8 cellular contexts compared by ENCODE assay signal in genomic region chr1:92784639-92785500, GRCh38. TPM values are rescaled to one million over a fixed set of nuclear protein-coding genes. Genes with fewer than 3 reads are reported as not detected.
A peak's percentile ranks its signal among the peaks of the same experiment; 100 is the strongest.
DNase-seq lines count a peak whose midpoint lies in the region; ATAC-seq and TF ChIP-seq lines count a peak whose summit lies in the region.

EVI5 (minus strand) TSS chr1:92785108; CDS start chr1:92736546, 48,562 bp downstream.

- H3K4me1 ChIP-seq in IMR-90 (ENCODE audit: control insufficient read depth, insufficient read depth, low read length) (no peaks in the 10 kb centered on the region; the same call in 1 of the 2 replicates), mucosa of rectum (ENCODE audit: control insufficient read depth in 2 of 2, insufficient read depth in 2 of 2, low read length in 2 of 2) (peaks cover 5 to 11% of the 10 kb centered on the region in 2 donors)

- dilution Hi-C loops in IMR-90 (cut with HindIII; ENCODE audit: low sequenced_read_pairs, unreplicated experiment), result no loop called here

- H3K4me1 Mint-ChIP-seq in activated T-cell treated with anti-CD3 and anti-CD28 coated beads, Interleukin-2, amount 50 U/mL, for 24 hours (ENCODE audit: low read depth), result peaks cover 22% of the 10 kb centered on the region

- peak within 1 kb of the TSS; percentile 47 for H4K5ac ChIP-seq in IMR-90 (ENCODE audit: low read depth, low read length)

- H2BK15ac ChIP-seq in IMR-90 (ENCODE audit: low read depth, low read length), result peak within 1 kb of the TSS; percentile 31; the same call in 1 of the 3 replicates

- 0% methylated on average over 17 of the region's 94 CpGs; no CpG with 5 or more reads in 1 of the 2 experiments for WGBS in IMR-90 (ENCODE audit: extremely low coverage in 2 of 2, insufficient read length in 1 of 2), 2 experiments

- peak within 1 kb of the TSS; percentile 78 for H3K4me3 Mint-ChIP-seq in activated T-cell treated with anti-CD3 and anti-CD28 coated beads, Interleukin-2, amount 50 U/mL, for 24 hours

- H3K9me1 ChIP-seq in IMR-90 (ENCODE audit: insufficient read depth, low read length), result 0 out of 2 replicates have a peak, but pooled peaks cover 2% of the 10 kb centered on the region

- 0 out of 2 replicates have a peak within 1 kb of the TSS, but pooled peaks have one; percentile 57 for H2BK20ac ChIP-seq in IMR-90 (ENCODE audit: low read depth, low read length)

- no TSS peak for BruUV-seq in IMR-90 (replicated peaks; lab: Mats Ljungman, UMichigan)

- H3K27ac ChIP-seq in IMR-90 (ENCODE audit: insufficient read depth, low read length), result peak within 1 kb of the TSS; percentile 88
- peak within 1 kb of the TSS; percentile 98 to 100 for H3K27ac ChIP-seq in mucosa of rectum (ENCODE audit: low read depth in 2 of 2, low read length in 2 of 2)

- peaks cover 74% of the 10 kb centered on the region for H3K27me3 Mint-ChIP-seq in activated T-cell treated with anti-CD3 and anti-CD28 coated beads, Interleukin-2, amount 50 U/mL, for 24 hours

- H2BK120ac ChIP-seq in IMR-90 (ENCODE audit: low read depth, low read length), result peak within 1 kb of the TSS; percentile 77

- H3K27me3 ChIP-seq in IMR-90 (ENCODE audit: control insufficient read depth, insufficient read depth, low read length), result no peaks in the 10 kb centered on the region
- H3K27me3 ChIP-seq in mucosa of rectum (ENCODE audit: control insufficient read depth in 2 of 2, insufficient read depth in 2 of 2, low read length in 2 of 2), result no peaks in the 10 kb centered on the region

- peaks cover 3% of the 10 kb centered on the region for H3K9me3 Mint-ChIP-seq in activated T-cell treated with anti-CD3 and anti-CD28 coated beads, Interleukin-2, amount 50 U/mL, for 24 hours

- H3K27ac Mint-ChIP-seq in activated T-cell treated with anti-CD3 and anti-CD28 coated beads, Interleukin-2, amount 50 U/mL, for 24 hours, result peak within 1 kb of the TSS; percentile 68

- no peaks in the 10 kb centered on the region for H3K36me3 Mint-ChIP-seq in activated T-cell treated with anti-CD3 and anti-CD28 coated beads, Interleukin-2, amount 50 U/mL, for 24 hours (ENCODE audit: low read depth)

- POLR2A ChIA-PET in IMR-90 (lab: Charles Lee; ENCODE audit: unreplicated experiment), result no interaction called here

- intact Hi-C loops in IMR-90 (cut with micrococcal nuclease), result loop anchor here (2.0 kb wide), 1 partner anchor 48 kb away; the partner anchor contains the start of gene RPL5

- peak; percentile 93 for TF ChIP-seq POLR2A in IMR-90 (IDR thresholded peaks at IDR 0.05; ENCODE audit: low read depth, low read length)
- TF ChIP-seq POLR2A in erythroblast (IDR thresholded peaks at IDR 0.05; ENCODE audit: low read length), result peak; percentile 77

- peak within 1 kb of the TSS; percentile 70 for H4K91ac ChIP-seq in IMR-90 (ENCODE audit: insufficient read depth, low read depth, low read length)

- ATAC-seq in GM21529 (IDR thresholded peaks at IDR 0.05; ENCODE audit: unreplicated experiment) (peak; percentile 92), IMR-90 (ENCODE audit: low read depth) (peak; percentile 97)

- CTCF ChIA-PET in IMR-90 (lab: Yijun Ruan, JAX), result interaction anchor here (0.8 to 2.0 kb wide), 6 partner anchors 8 to 36 kb away, joined by 3 to 5 read pairs (median 4); no protein-coding TSS in a partner anchor

- peak within 1 kb of the TSS; percentile 82 for H3K4ac ChIP-seq in IMR-90 (ENCODE audit: low read depth, low read length)

- peak within 1 kb of the TSS; percentile 95 for H2BK5ac ChIP-seq in IMR-90 (ENCODE audit: low read depth, low read length, poor library complexity, severe bottlenecking)

- DNase-seq in DMS153 treated with DMSO at 0.1 percent for 48 hours (lab: John Stamatoyannopoulos, UW; ENCODE audit: unreplicated experiment) (peak; percentile 91), IMR-90 (peak; percentile 97), OCI-M2 (lab: John Stamatoyannopoulos, UW; ENCODE audit: unreplicated experiment) (peak; percentile 81), erythroblast (lab: John Stamatoyannopoulos, UW) (peak; percentile 95)
- peak; percentile 81 for DNase-seq in activated T-cell treated with anti-CD3 and anti-CD28 coated beads, Interleukin-2, amount 50 U/mL, for 24 hours
- DNase-seq in stimulated activated CD8-positive, alpha-beta memory T cell treated with anti-CD3 and anti-CD28 coated beads, Interleukin-4, amount 100 ng/mL, for 48 hours, result peak; percentile 75

- peak within 1 kb of the TSS; percentile 15 to 88; a peak in 3 of 4 replicates for H4K8ac ChIP-seq in IMR-90 (ENCODE audit: low read depth in 2 of 2, low read length in 2 of 2)

- peak within 1 kb of the TSS; percentile 95 for H3K4me2 ChIP-seq in IMR-90 (ENCODE audit: low read depth, low read length)

- peak; percentile 11; the same call in 1 of the 2 replicates for TF ChIP-seq RAD21 in IMR-90 (IDR thresholded peaks at IDR 0.05; ENCODE audit: low read length)

- peak within 1 kb of the TSS; percentile 67 for H3K18ac ChIP-seq in IMR-90 (ENCODE audit: low read depth, low read length)

- TF ChIP-seq CTCF in IMR-90 (conservative IDR thresholded peaks at IDR 0.05; ENCODE audit: low read depth, low read length), result no peak; the same call in 1 of the 2 replicates

- peak within 1 kb of the TSS; percentile 36 for H3K56ac ChIP-seq in IMR-90 (ENCODE audit: extremely low read depth, insufficient read depth, low read length)

- H2AK9ac ChIP-seq in IMR-90 (replicated peaks; ENCODE audit: low read depth, low read length, poor library complexity), result peak within 1 kb of the TSS; percentile 98

- no peak within 1 kb of the TSS; the same call in 1 of the 2 replicates for H2AK5ac ChIP-seq in IMR-90 (ENCODE audit: low read depth, low read length)

- H3K14ac ChIP-seq in IMR-90 (replicated peaks; ENCODE audit: low read depth, low read length), result peak within 1 kb of the TSS; percentile 75

- H3K36me3 ChIP-seq in IMR-90 (ENCODE audit: control insufficient read depth, insufficient read depth, low read length), result no peaks in the 10 kb centered on the region; the same call in 1 of the 2 replicates
- H3K36me3 ChIP-seq in mucosa of rectum (ENCODE audit: control insufficient read depth in 2 of 2, insufficient read depth in 2 of 2, low read length in 2 of 2), result no peaks in the 10 kb centered on the region

- in situ Hi-C loops in IMR-90 (cut with MboI; ENCODE audit: low sequenced_read_pairs), result no loop called here

- H3K23ac ChIP-seq in IMR-90 (ENCODE audit: low read depth, low read length), result peak within 1 kb of the TSS; percentile 84

- H3K4me3 ChIP-seq in IMR-90 (ENCODE audit: insufficient read depth, low read depth, low read length) (peak within 1 kb of the TSS; percentile 91), mucosa of rectum (ENCODE audit: low read length in 2 of 2) (peak within 1 kb of the TSS; percentile 92 to 93)

- peak within 1 kb of the TSS; percentile 99 for H2AFZ ChIP-seq in IMR-90 (replicated peaks; ENCODE audit: low read length, poor library complexity)

- peaks cover 0 to 25% of the 10 kb centered on the region in 2 experiments; a peak in 2 of 4 replicates for H3K79me1 ChIP-seq in IMR-90 (ENCODE audit: low read depth in 1 of 2, low read length in 2 of 2)

- H4K20me1 ChIP-seq in IMR-90 (ENCODE audit: insufficient read depth, low read length), result peaks cover 14% of the 10 kb centered on the region

- H3K9me3 ChIP-seq in IMR-90 (ENCODE audit: control insufficient read depth, insufficient read depth, low read length) (no peaks in the 10 kb centered on the region), mucosa of rectum (ENCODE audit: control insufficient read depth in 2 of 2, low read length in 2 of 2) (no peaks in the 10 kb centered on the region)

- H3K9ac ChIP-seq in IMR-90 (ENCODE audit: low read depth, low read length), result peak within 1 kb of the TSS; percentile 87
- peak within 1 kb of the TSS; percentile 86 to 93 for H3K9ac ChIP-seq in mucosa of rectum (ENCODE audit: low read depth in 1 of 2, low read length in 2 of 2)

TF ChIP-seq in IMR-90, 13 proteins besides CTCF, POLR2A, EP300 and RAD21 (continues in another document):
- TF ChIP-seq CEBPB (IDR thresholded peaks at IDR 0.05; ENCODE audit: low read depth, low read length) (no peak), MXI1 (IDR thresholded peaks at IDR 0.05; ENCODE audit: borderline replicate concordance, low read depth, low read length) (peak; percentile 60; the same call in 1 of the 2 replicates), USF2 (IDR thresholded peaks at IDR 0.05; ENCODE audit: low read depth, low read length) (peak; percentile 60; the same call in 1 of the 2 replicates), RFX5 (IDR thresholded peaks at IDR 0.05; ENCODE audit: low read depth, low read length) (no peak), MAZ (IDR thresholded peaks at IDR 0.05; ENCODE audit: borderline replicate concordance, low read depth, low read length) (peak; percentile 52; the same call in 1 of the 2 replicates), FOS (IDR thresholded peaks at IDR 0.05; ENCODE audit: low read depth, low read length) (no peak), MAFK (IDR thresholded peaks at IDR 0.05; ENCODE audit: low read depth, low read length) (no peak), SMC3 (IDR thresholded peaks at IDR 0.05; ENCODE audit: low read depth, low read length) (no peak), ELK1 (IDR thresholded peaks at IDR 0.05; ENCODE audit: borderline replicate concordance, low read depth, low read length) (no peak), NFE2L2 (IDR thresholded peaks at IDR 0.05; ENCODE audit: low read depth, low read length) (peak; percentile 24; the same call in 1 of the 2 replicates), BHLHE40 (IDR thresholded peaks at IDR 0.05; ENCODE audit: low read depth, low read length) (peak; percentile 88), CHD1 (IDR thresholded peaks at IDR 0.05; ENCODE audit: low read depth, low read length) (peak; percentile 56; the same call in 1 of the 2 replicates)

RNA-seq across cellular contexts. Expression of gene EVI5, which starts in this region (rescaled TPM):
- total RNA-seq in IMR-90 (2012; rRNA removed), result 26.9 and 54.4 TPM in 2 replicates
- 10.2 and 13.9 TPM in 2 replicates for polyA plus RNA-seq in IMR-90 (2012; rRNA removed)
- polyA plus RNA-seq in IMR-90 (2012; cell fraction: cytosol; rRNA removed), result 2.6 and 3.4 TPM in 2 replicates
- 1.7 and 10.9 TPM in 2 replicates for polyA plus RNA-seq in IMR-90 (2012; cell fraction: nucleus; rRNA removed; ENCODE audit: low replicate concordance)

Comparison
In these comparisons a context has a peak if more than half of its experiments do, and no peak if none do; other contexts are left out.
1. Peak in every context shown above with its lines: DNase-seq, ATAC-seq, H3K4me3 ChIP-seq and H3K27ac ChIP-seq.